Comparison of ENCODE assay signal across 20 cellular contexts in the genomic region with DNA sequence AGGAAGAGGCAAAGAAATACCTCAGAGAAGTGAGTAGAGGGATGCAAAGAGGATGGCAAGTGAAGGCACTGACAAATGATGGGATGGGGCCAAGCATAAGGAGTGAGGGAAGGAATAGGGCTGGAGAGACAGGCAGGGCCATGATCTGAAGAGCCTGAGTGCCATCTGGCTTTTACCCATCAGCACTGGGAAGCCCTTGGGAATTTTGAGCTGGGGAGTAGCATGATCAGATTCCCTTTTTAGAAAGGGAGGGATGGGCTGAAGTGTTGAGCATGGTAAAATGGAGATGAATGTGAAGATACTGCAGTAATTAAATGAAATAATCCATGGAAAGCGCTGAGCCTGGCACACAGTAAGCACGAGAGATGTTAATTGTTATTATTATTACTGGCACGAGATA.
DNase-seq lines count a peak whose midpoint lies in the region; ATAC-seq and TF ChIP-seq lines count a peak whose summit lies in the region.
"Had no signal": no experiment of that assay in that cellular context is flagged by ENCODE, and none has a peak within 500 bp of the region (broad histone marks: within the 10 kb centered on the region; RNA-seq: fewer than 3 reads in every experiment).

No MANE protein-coding gene starts in this region.

- no peak for ATAC-seq in GM21529 (IDR thresholded peaks at IDR 0.05; ENCODE audit: unreplicated experiment)
- ATAC-seq: Panc1, T-cell had no signal

- no peaks in the 10 kb centered on the region for H3K27me3 ChIP-seq in WERI-Rb-1 (ENCODE audit: insufficient read depth, low read depth, severe bottlenecking)

- H3K36me3 ChIP-seq in WERI-Rb-1, result no peaks in the 10 kb centered on the region
- H3K36me3 ChIP-seq: HAP-1 had no signal

- H3K27ac Mint-ChIP-seq in nephron progenitor cell, result peak overlapping the region; percentile 80
- H3K27ac Mint-ChIP-seq: CD4-positive, alpha-beta T cell; IgD-negative memory B cell; T-cell had no signal

- H3K9me3 Mint-ChIP-seq in nephron progenitor cell, result no peaks in the 10 kb centered on the region
- H3K9me3 Mint-ChIP-seq: CD4-positive, alpha-beta T cell; IgD-negative memory B cell; T-cell had no signal

- no peaks in the 10 kb centered on the region for H3K9me3 ChIP-seq in WERI-Rb-1 (ENCODE audit: severe bottlenecking)
- H3K9me3 ChIP-seq: HAP-1 had no signal

- H3K36me3 Mint-ChIP-seq in nephron progenitor cell (ENCODE audit: low read depth), result peaks cover 48% of the 10 kb centered on the region
- H3K36me3 Mint-ChIP-seq: T-cell had no signal

- no peaks in the 10 kb centered on the region for H3K27me3 Mint-ChIP-seq in nephron progenitor cell (ENCODE audit: low read depth, poor library complexity)
- H3K27me3 Mint-ChIP-seq: CD4-positive, alpha-beta T cell; IgD-negative memory B cell; T-cell had no signal

- no peak overlapping the region for H3K27ac ChIP-seq in WERI-Rb-1
- H3K27ac ChIP-seq: HL-60 had no signal

- DNase-seq in NCI-H1694 treated with DMSO at 0.1 percent for 48 hours (lab: John Stamatoyannopoulos, UW), result peak; percentile 58
- peak; percentile 97 for DNase-seq in NCI-H2171 (lab: John Stamatoyannopoulos, UW)
- no peak for DNase-seq in WERI-Rb-1
- no peak for DNase-seq in nephron progenitor cell
- no peak for DNase-seq in GDM1 (lab: John Stamatoyannopoulos, UW)
- DNase-seq in NCI-H1436 (lab: John Stamatoyannopoulos, UW), result no peak
- DNase-seq: Calu3; CD4-positive, alpha-beta T cell; DMS79; Kasumi-1; MM.1S; NCI-H1092 treated with DMSO at 0.1 percent for 48 hours; NCI-H2029; NCI-H774; T-cell had no signal

- 0 out of 2 replicates have a peak, but pooled peaks have one; percentile 5 for TF ChIP-seq CTCF in WERI-Rb-1 (IDR thresholded peaks at IDR 0.05; ENCODE audit: low read depth, low read length)
- TF ChIP-seq CTCF in nephron progenitor cell (IDR thresholded peaks at IDR 0.05), result no peak

- peaks cover 77% of the 10 kb centered on the region for H3K4me1 Mint-ChIP-seq in nephron progenitor cell
- H3K4me1 Mint-ChIP-seq: IgD-negative memory B cell, T-cell had no signal

- H3K4me3 Mint-ChIP-seq in nephron progenitor cell, result peak overlapping the region; percentile 30
- H3K4me3 Mint-ChIP-seq: CD4-positive, alpha-beta T cell; IgD-negative memory B cell; T-cell had no signal

- no peak overlapping the region for H3K4me3 ChIP-seq in WERI-Rb-1 (ENCODE audit: low read depth, low read length)
- H3K4me3 ChIP-seq: HAP-1 had no signal

Comparison
In these comparisons a context has a peak if more than half of its experiments do, and no peak if none do; other contexts are left out.
1. DNase-seq: peak in NCI-H1694 treated with DMSO at 0.1 percent for 48 hours (single experiment) and NCI-H2171 (single experiment); none in WERI-Rb-1 (single experiment), nephron progenitor cell (single experiment), GDM1 (single experiment) and NCI-H1436 (single experiment).